8 cellular contexts compared by ENCODE assay signal in the genomic region with DNA sequence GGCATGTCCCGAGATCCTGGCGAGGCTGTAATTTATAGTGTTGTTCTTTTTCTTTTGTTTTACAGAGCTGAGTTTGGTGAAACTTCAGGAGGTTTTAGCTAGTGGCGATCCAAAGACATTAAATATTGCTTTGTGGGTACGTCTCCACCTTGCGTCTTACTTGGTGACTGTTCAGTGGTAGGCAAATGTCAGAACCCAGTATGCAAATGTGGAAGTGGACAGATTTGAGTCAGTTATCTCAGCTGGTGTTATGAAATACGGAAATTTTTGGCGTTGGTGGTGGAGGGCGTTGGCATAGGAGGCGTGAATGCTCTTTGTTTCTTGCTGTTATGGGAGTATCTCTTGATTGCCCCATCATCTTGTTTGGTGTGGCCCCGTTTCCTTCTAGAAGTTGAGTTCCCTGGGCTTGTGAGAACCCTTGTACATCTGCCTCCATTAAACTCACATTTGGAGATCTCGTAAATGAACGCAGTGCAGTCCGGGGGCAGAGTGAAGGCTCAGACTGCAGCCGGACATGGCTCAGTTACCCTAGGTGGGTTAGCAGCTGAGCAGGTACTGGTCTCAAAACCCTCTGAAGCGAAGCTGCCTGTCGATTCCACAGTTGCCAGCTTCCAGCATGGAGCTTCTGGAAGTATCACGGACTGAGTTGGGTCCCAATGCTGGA. TPM values are rescaled to one million over a fixed set of nuclear protein-coding genes. Genes with fewer than 3 reads are reported as not detected.
DNase-seq lines count a peak whose midpoint lies in the region; ATAC-seq and TF ChIP-seq lines count a peak whose summit lies in the region.

No MANE protein-coding gene starts in this region.

- TF ChIP-seq CTCF in dorsolateral prefrontal cortex (IDR thresholded peaks at IDR 0.05 in 54 of 56, conservative IDR thresholded peaks at IDR 0.05 in 2 of 56; ENCODE audit: low read depth in 1 of 56, partially characterized antibody in 56 of 56): no peak

- peak in 1 of 2 donors; percentile 58 for DNase-seq in memory B cell (ENCODE audit: low spot score in 2 of 2)
- DNase-seq in effector CD8-positive, alpha-beta T cell (lab: John Stamatoyannopoulos, UW): no peak
- no peak for DNase-seq in dorsolateral prefrontal cortex
- no peak for DNase-seq in NCI-H2029 treated with DMSO at 0.1 percent for 48 hours (lab: John Stamatoyannopoulos, UW)
- no peak for DNase-seq in activated gamma-delta T cell (lab: John Stamatoyannopoulos, UW)

- no peaks in the 10 kb centered on the region for H3K9me3 Mint-ChIP-seq in T-helper 1 cell treated with Interleukin-12 subunit alpha and Interleukin-12 subunit beta and Interleukin-4 antibody, amounts not matched to agents 30 μg/mL and 1 μg/mL, for 36 hours
- no peaks in the 10 kb centered on the region for H3K9me3 Mint-ChIP-seq in memory B cell

- H3K4me1 Mint-ChIP-seq in T-helper 1 cell treated with Interleukin-12 subunit alpha and Interleukin-12 subunit beta and Interleukin-4 antibody, amounts not matched to agents 30 μg/mL and 1 μg/mL, for 36 hours (ENCODE audit: low read depth): peaks cover 70% of the 10 kb centered on the region
- peaks cover 52% of the 10 kb centered on the region for H3K4me1 Mint-ChIP-seq in memory B cell

- intact Hi-C loops in dorsolateral prefrontal cortex (cut with DNase I): loop anchor here in 1 of 2 donors (10.0 kb wide), 1 partner anchor 85 kb away; no protein-coding TSS in a partner anchor

- no peaks in the 10 kb centered on the region for H3K27me3 Mint-ChIP-seq in T-helper 1 cell treated with Interleukin-12 subunit alpha and Interleukin-12 subunit beta and Interleukin-4 antibody, amounts not matched to agents 30 μg/mL and 1 μg/mL, for 36 hours (ENCODE audit: low read depth)
- H3K27me3 Mint-ChIP-seq in memory B cell: no peaks in the 10 kb centered on the region

- no peak overlapping the region for H3K4me3 ChIP-seq in dorsolateral prefrontal cortex

- peak overlapping the region in 15 of 59 donors; percentile 7 to 82 (median 27) for H3K27ac ChIP-seq in dorsolateral prefrontal cortex

- ATAC-seq in GM19035 (IDR thresholded peaks at IDR 0.05; ENCODE audit: unreplicated experiment): peak; percentile 76
- peak; percentile 79 for ATAC-seq in HG02943 (IDR thresholded peaks at IDR 0.05; ENCODE audit: low read depth, unreplicated experiment)
- ATAC-seq in memory B cell (ENCODE audit: low read depth): peak; percentile 88

- H3K27ac Mint-ChIP-seq in T-helper 1 cell treated with Interleukin-12 subunit alpha and Interleukin-12 subunit beta and Interleukin-4 antibody, amounts not matched to agents 30 μg/mL and 1 μg/mL, for 36 hours: peak overlapping the region; percentile 72
- peak overlapping the region; percentile 66 for H3K27ac Mint-ChIP-seq in memory B cell

- peak overlapping the region; percentile 15 for H3K4me3 Mint-ChIP-seq in T-helper 1 cell treated with Interleukin-12 subunit alpha and Interleukin-12 subunit beta and Interleukin-4 antibody, amounts not matched to agents 30 μg/mL and 1 μg/mL, for 36 hours
- H3K4me3 Mint-ChIP-seq in memory B cell: peak overlapping the region; percentile 54

- H3K36me3 Mint-ChIP-seq in T-helper 1 cell treated with Interleukin-12 subunit alpha and Interleukin-12 subunit beta and Interleukin-4 antibody, amounts not matched to agents 30 μg/mL and 1 μg/mL, for 36 hours (ENCODE audit: low read depth): peaks cover 35% of the 10 kb centered on the region
- peaks cover 4% of the 10 kb centered on the region for H3K36me3 Mint-ChIP-seq in memory B cell

- no peaks in the 10 kb centered on the region for H3K27me3 ChIP-seq in dorsolateral prefrontal cortex

RNA-seq across cellular contexts. Expression of a gene that starts 39.9 kb away (rescaled TPM):
- 10 to 100 TPM; 28.6 to 58.8 (median 37.2) TPM for total RNA-seq in dorsolateral prefrontal cortex
